Comparison of ENCODE assay signal across 14 cellular contexts in genomic region chr5:132050136-132050535, GRCh38. TPM values are rescaled to one million over a fixed set of nuclear protein-coding genes. Genes with fewer than 3 reads are reported as not detected.
DNase-seq lines count a peak whose midpoint lies in the region; ATAC-seq and TF ChIP-seq lines count a peak whose summit lies in the region.
"Had no signal": no experiment of that assay in that cellular context is flagged by ENCODE, and none has a peak within 500 bp of the region (broad histone marks: within the 10 kb centered on the region; RNA-seq: fewer than 3 reads in every experiment).

No MANE protein-coding gene starts in this region.

- no peaks in the 10 kb centered on the region for H3K27me3 ChIP-seq in naive thymus-derived CD4-positive, alpha-beta T cell (ENCODE audit: control insufficient read depth in 2 of 2, insufficient read depth in 2 of 2, low read length in 2 of 2)

- peak; percentile 4 for DNase-seq in AG20443 (ENCODE audit: low spot score)
- peak; percentile 61 to 68 for DNase-seq in NOMO-1 (lab: John Stamatoyannopoulos, UW; ENCODE audit: unreplicated experiment in 2 of 2)
- peak in 1 of 9 donors; percentile 3 for DNase-seq in naive thymus-derived CD4-positive, alpha-beta T cell
- DNase-seq in NCI-H2171 treated with DMSO at 0.1 percent for 48 hours (lab: John Stamatoyannopoulos, UW): no peak
- DNase-seq in RPMI8226: no peak
- no peak for DNase-seq in GM10248 (ENCODE audit: extremely low spot score)
- DNase-seq: central memory CD4-positive, alpha-beta T cell; DMS 273 treated with DMSO at 0.1 percent for 48 hours had no signal

- H3K4me1 ChIP-seq in naive thymus-derived CD4-positive, alpha-beta T cell (ENCODE audit: control insufficient read depth in 2 of 2, insufficient read depth in 2 of 2, low read length in 2 of 2): peaks cover 0 to 3% of the 10 kb centered on the region in 2 donors

- ATAC-seq in esophagus mucosa: peak; percentile 33
- ATAC-seq in naive thymus-derived CD4-positive, alpha-beta T cell: peak; percentile 77
- no peak for ATAC-seq in HG03045 (IDR thresholded peaks at IDR 0.05; ENCODE audit: unreplicated experiment)

- H3K36me3 Mint-ChIP-seq in naive thymus-derived CD4-positive, alpha-beta T cell: peaks cover 0 to 2% (median 0%) of the 10 kb centered on the region in 5 donors
- H3K36me3 Mint-ChIP-seq: activated naive CD8-positive, alpha-beta T cell had no signal

- no peaks in the 10 kb centered on the region for H3K36me3 ChIP-seq in naive thymus-derived CD4-positive, alpha-beta T cell (ENCODE audit: control insufficient read depth in 2 of 3, insufficient read depth in 3 of 3, low read length in 3 of 3)

- H3K9me3 Mint-ChIP-seq in naive thymus-derived CD4-positive, alpha-beta T cell: no peaks in the 10 kb centered on the region

- no peak overlapping the region for H3K4me3 Mint-ChIP-seq in naive thymus-derived CD4-positive, alpha-beta T cell
- H3K4me3 Mint-ChIP-seq: activated naive CD8-positive, alpha-beta T cell had no signal

- H3K4me3 ChIP-seq in naive thymus-derived CD4-positive, alpha-beta T cell (ENCODE audit: low read length): no peak overlapping the region

- peaks cover 0 to 46% (median 4%) of the 10 kb centered on the region in 5 donors for H3K27me3 Mint-ChIP-seq in naive thymus-derived CD4-positive, alpha-beta T cell
- H3K27me3 Mint-ChIP-seq: activated naive CD8-positive, alpha-beta T cell had no signal

- H3K27ac ChIP-seq in naive thymus-derived CD4-positive, alpha-beta T cell (ENCODE audit: low read depth, low read length): no peak overlapping the region
- H3K27ac ChIP-seq: epithelial cell of prostate had no signal

- H3K27ac Mint-ChIP-seq in naive thymus-derived CD4-positive, alpha-beta T cell: no peak overlapping the region
- H3K27ac Mint-ChIP-seq: activated naive CD8-positive, alpha-beta T cell had no signal

- peaks cover 0 to 7% (median 0%) of the 10 kb centered on the region in 7 donors for H3K4me1 Mint-ChIP-seq in naive thymus-derived CD4-positive, alpha-beta T cell

- no peak for TF ChIP-seq CTCF in GM10248 (IDR thresholded peaks at IDR 0.05; ENCODE audit: control extremely low read depth, extremely low read depth, low read depth, missing control alignments)

- CTCF ChIA-PET in naive thymus-derived CD4-positive, alpha-beta T cell (lab: Charles Lee): no interaction called here
- CTCF ChIA-PET in GM10248 (lab: Yijun Ruan, JAX): interaction anchor here (0.7 to 3.3 kb wide), 6 partner anchors 9 to 42 kb away, joined by 3 to 20 read pairs (median 3); no protein-coding TSS in a partner anchor

- no peaks in the 10 kb centered on the region for H3K9me3 ChIP-seq in naive thymus-derived CD4-positive, alpha-beta T cell (ENCODE audit: control insufficient read depth in 2 of 3, low read length in 3 of 3)

- POLR2A ChIA-PET in naive thymus-derived CD4-positive, alpha-beta T cell (lab: Charles Lee): no interaction called here
- POLR2A ChIA-PET in GM10248 (lab: Yijun Ruan, JAX): no interaction called here

- intact Hi-C loops in naive thymus-derived CD4-positive, alpha-beta T cell (cut with micrococcal nuclease): no loop called here

RNA-seq across cellular contexts. Expression of gene IL3, which starts 10.3 kb away (rescaled TPM):
- not detected for total RNA-seq in esophagus mucosa
- total RNA-seq in naive thymus-derived CD4-positive, alpha-beta T cell: 1 to 10 TPM in 1 of 5 experiments, not detected in 4; 1.3 TPM
- polyA plus RNA-seq in naive thymus-derived CD4-positive, alpha-beta T cell: not detected
- total RNA-seq: lung microvascular endothelial cell had no signal
- polyA plus RNA-seq: AG04450 had no signal

RNA-seq across cellular contexts. Expression of gene CSF2, which starts 23.5 kb away (rescaled TPM):
- not detected for total RNA-seq in esophagus mucosa
- total RNA-seq in naive thymus-derived CD4-positive, alpha-beta T cell: 100 to 1,000 TPM in 1 of 5 experiments, not detected in 4; 111 TPM
- polyA plus RNA-seq in naive thymus-derived CD4-positive, alpha-beta T cell: not detected
- polyA plus RNA-seq: AG04450 had no signal

RNA-seq across cellular contexts. Expression of gene ACSL6, which starts 38.7 kb away (rescaled TPM):
- 0.08 TPM for total RNA-seq in esophagus mucosa
- 10 to 100 TPM; 21.0 to 42.8 (median 22.6) TPM for total RNA-seq in naive thymus-derived CD4-positive, alpha-beta T cell
- 10 to 100 TPM; 13.6 to 17.3 TPM for polyA plus RNA-seq in naive thymus-derived CD4-positive, alpha-beta T cell
- polyA plus RNA-seq: AG04450 had no signal

Comparison
In these comparisons a context has a peak if more than half of its experiments do, and no peak if none do; other contexts are left out.
1. DNase-seq: peak in AG20443 (single experiment) and NOMO-1 (2 of 2); none in NCI-H2171 treated with DMSO at 0.1 percent for 48 hours (single experiment), RPMI8226 (single experiment) and GM10248 (single experiment).
2. RNA of gene ACSL6, which starts 38.7 kb away (total RNA-seq): 21.0 to 42.8 TPM in naive thymus-derived CD4-positive, alpha-beta T cell; 0.08 TPM in esophagus mucosa (single experiment); every median in the first group is over 10 times any median in the second.